9 cellular contexts compared by ENCODE assay signal in the genomic region with DNA sequence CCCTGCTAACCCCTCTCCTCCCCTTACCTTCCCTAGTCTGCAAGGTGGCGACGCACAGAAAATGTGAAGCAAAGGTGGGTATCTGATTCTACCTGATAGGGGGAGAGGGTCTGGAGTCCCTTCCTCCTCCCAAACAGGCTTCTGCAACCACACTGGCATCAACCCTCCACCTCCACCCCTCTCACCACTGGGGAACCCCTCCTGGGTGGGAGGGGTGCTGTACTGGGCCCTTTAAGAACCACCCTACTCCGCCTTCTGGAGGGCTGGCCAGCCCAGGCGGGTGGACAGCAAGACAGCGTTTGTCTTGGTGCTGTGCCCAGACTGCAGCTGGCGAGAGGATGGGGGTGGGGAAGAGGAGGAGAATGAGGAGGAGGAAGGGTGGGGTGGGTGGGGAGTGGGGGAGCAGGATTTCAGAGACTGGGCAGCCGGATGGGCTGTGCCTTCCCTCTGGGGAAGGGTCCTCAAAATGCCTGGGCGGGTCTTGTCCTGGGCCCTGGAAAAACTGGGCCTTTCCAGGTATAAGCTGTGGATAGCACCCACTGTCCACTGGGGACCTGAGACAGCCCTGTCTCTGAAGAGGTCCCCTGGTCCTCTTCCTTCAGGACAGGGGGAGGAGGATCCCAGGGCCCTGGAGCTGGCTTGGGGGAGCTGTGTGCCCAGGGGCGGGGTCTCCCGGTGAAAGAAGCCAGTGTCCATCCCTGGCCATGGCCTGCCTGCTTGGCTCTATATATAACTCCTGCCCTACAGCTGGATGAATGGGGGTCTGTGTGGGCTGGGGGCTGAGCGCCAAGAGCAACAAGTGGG. TPM values are rescaled to one million over a fixed set of nuclear protein-coding genes. Genes with fewer than 3 reads are reported as not detected.
DNase-seq lines count a peak whose midpoint lies in the region; ATAC-seq and TF ChIP-seq lines count a peak whose summit lies in the region.
"Had no signal": no experiment of that assay in that cellular context is flagged by ENCODE, and none has a peak within 500 bp of the region (broad histone marks: within the 10 kb centered on the region; RNA-seq: fewer than 3 reads in every experiment).

No MANE protein-coding gene starts in this region.

- no peak overlapping the region for H3K4me3 ChIP-seq in brain microvascular endothelial cell (ENCODE audit: low read depth, low read length)

- no peak overlapping the region for H3K27ac Mint-ChIP-seq in activated CD8-positive, alpha-beta T cell treated with anti-CD3 and anti-CD28 coated beads for 36 hours
- H3K27ac Mint-ChIP-seq in activated naive CD4-positive, alpha-beta T cell treated with anti-CD3 and anti-CD28 coated beads, Interleukin-2, amount 10 ng/mL, durations not matched to agents 7 days and 5 days: no peak overlapping the region

- ATAC-seq in activated CD8-positive, alpha-beta T cell treated with anti-CD3 and anti-CD28 coated beads for 36 hours: no peak

- H3K4me1 Mint-ChIP-seq in activated CD8-positive, alpha-beta T cell treated with anti-CD3 and anti-CD28 coated beads for 36 hours (ENCODE audit: low read depth): peaks cover 24% of the 10 kb centered on the region
- peaks cover 32% of the 10 kb centered on the region for H3K4me1 Mint-ChIP-seq in activated naive CD4-positive, alpha-beta T cell treated with anti-CD3 and anti-CD28 coated beads, Interleukin-2, amount 10 ng/mL, durations not matched to agents 7 days and 5 days

- intact Hi-C loops in activated CD8-positive, alpha-beta T cell treated with anti-CD3 and anti-CD28 coated beads for 36 hours (cut with micrococcal nuclease): no loop called here

- in situ Hi-C loops in brain microvascular endothelial cell (cut with HindIII; ENCODE audit: low pct_ligation_motif_present, low sequenced_read_pairs): no loop called here

- no peaks in the 10 kb centered on the region for H3K27me3 Mint-ChIP-seq in activated CD8-positive, alpha-beta T cell treated with anti-CD3 and anti-CD28 coated beads for 36 hours
- H3K27me3 Mint-ChIP-seq in activated naive CD4-positive, alpha-beta T cell treated with anti-CD3 and anti-CD28 coated beads, Interleukin-2, amount 10 ng/mL, durations not matched to agents 7 days and 5 days: peaks cover 47% of the 10 kb centered on the region

- H3K36me3 ChIP-seq in brain microvascular endothelial cell (replicated peaks): peaks cover 28% of the 10 kb centered on the region

- POLR2A ChIA-PET in activated CD8-positive, alpha-beta T cell treated with anti-CD3 and anti-CD28 coated beads for 36 hours (lab: Charles Lee): interaction anchor here (0.9 to 2.8 kb wide), 4 partner anchors 10 to 26 kb away, joined by 3 to 15 read pairs (median 3); partner anchors contain the start of gene SPRYD3

- H3K36me3 Mint-ChIP-seq in activated CD8-positive, alpha-beta T cell treated with anti-CD3 and anti-CD28 coated beads for 36 hours (ENCODE audit: low read depth): no peaks in the 10 kb centered on the region
- H3K36me3 Mint-ChIP-seq in activated naive CD4-positive, alpha-beta T cell treated with anti-CD3 and anti-CD28 coated beads, Interleukin-2, amount 10 ng/mL, durations not matched to agents 7 days and 5 days: no peaks in the 10 kb centered on the region

- DNase-seq in M059J (ENCODE audit: low read depth) (peak; percentile 60), brain microvascular endothelial cell (peak; percentile 67), superior temporal gyrus (ENCODE audit: extremely low spot score) (peak; percentile 88), HuH-7.5 (ENCODE audit: low spot score) (no peak), NCI-H187 treated with DMSO at 0.1 percent for 48 hours (lab: John Stamatoyannopoulos, UW) (no peak)
- no peak for DNase-seq in activated CD8-positive, alpha-beta T cell treated with anti-CD3 and anti-CD28 coated beads for 36 hours
- no peak for DNase-seq in activated naive CD4-positive, alpha-beta T cell treated with anti-CD3 and anti-CD28 coated beads, Interleukin-2, amount 10 ng/mL, durations not matched to agents 7 days and 5 days

- CTCF ChIA-PET in activated CD8-positive, alpha-beta T cell treated with anti-CD3 and anti-CD28 coated beads for 36 hours (lab: Charles Lee): interaction anchor here (0.8 to 7.5 kb wide), 8 partner anchors 9 to 133 kb away, joined by 3 to 93 read pairs (median 12); partner anchors contain the start of genes SOAT2 and SPRYD3
- CTCF ChIA-PET in activated naive CD4-positive, alpha-beta T cell treated with anti-CD3 and anti-CD28 coated beads, Interleukin-2, amount 10 ng/mL, durations not matched to agents 7 days and 5 days (lab: Charles Lee): interaction anchor here (0.8 to 6.2 kb wide), 7 partner anchors 7 to 87 kb away, joined by 3 to 33 read pairs (median 6); partner anchors contain the start of gene SPRYD3

- no peak overlapping the region for H3K4me3 Mint-ChIP-seq in activated CD8-positive, alpha-beta T cell treated with anti-CD3 and anti-CD28 coated beads for 36 hours
- H3K4me3 Mint-ChIP-seq in activated naive CD4-positive, alpha-beta T cell treated with anti-CD3 and anti-CD28 coated beads, Interleukin-2, amount 10 ng/mL, durations not matched to agents 7 days and 5 days: no peak overlapping the region

- no peaks in the 10 kb centered on the region for H3K9me3 Mint-ChIP-seq in activated CD8-positive, alpha-beta T cell treated with anti-CD3 and anti-CD28 coated beads for 36 hours
- H3K9me3 Mint-ChIP-seq in activated naive CD4-positive, alpha-beta T cell treated with anti-CD3 and anti-CD28 coated beads, Interleukin-2, amount 10 ng/mL, durations not matched to agents 7 days and 5 days: no peaks in the 10 kb centered on the region

- H3K27ac ChIP-seq in brain microvascular endothelial cell (no peak overlapping the region), layer of hippocampus (ENCODE audit: low read depth, low read length) (peak overlapping the region; percentile 98)

- no peaks in the 10 kb centered on the region for H3K27me3 ChIP-seq in brain microvascular endothelial cell (replicated peaks)
- H3K27me3 ChIP-seq in layer of hippocampus (ENCODE audit: control insufficient read depth, insufficient read depth, low read length): no peaks in the 10 kb centered on the region

- TF ChIP-seq CTCF in brain microvascular endothelial cell (IDR thresholded peaks at IDR 0.05; ENCODE audit: low read depth, low read length, missing control alignments): peak; percentile 6
- no peak for TF ChIP-seq CTCF in activated CD8-positive, alpha-beta T cell treated with anti-CD3 and anti-CD28 coated beads for 36 hours (IDR thresholded peaks at IDR 0.05)

RNA-seq across cellular contexts. Expression of gene TNS2, which starts 2.8 kb away (rescaled TPM):
- total RNA-seq in M059J (2014; rRNA removed; shearing (Covaris generic)): 31.1 and 39.9 TPM in 2 replicates
- total RNA-seq in activated CD8-positive, alpha-beta T cell treated with anti-CD3 and anti-CD28 coated beads for 36 hours: 1 to 10 TPM; 1.1 to 1.6 TPM

RNA-seq across cellular contexts. Expression of gene SPRYD3, which starts 26.6 kb away (rescaled TPM):
- total RNA-seq in M059J (2014; rRNA removed; shearing (Covaris generic)): 11.2 and 15.4 TPM in 2 replicates
- total RNA-seq in activated CD8-positive, alpha-beta T cell treated with anti-CD3 and anti-CD28 coated beads for 36 hours: 10 to 100 TPM; 24.8 to 25.0 TPM

RNA-seq across cellular contexts. Expression of gene IGFBP6, which starts 44.8 kb away (rescaled TPM):
- 318 and 394 TPM in 2 replicates for total RNA-seq in M059J (2014; rRNA removed; shearing (Covaris generic))
- total RNA-seq in activated CD8-positive, alpha-beta T cell treated with anti-CD3 and anti-CD28 coated beads for 36 hours: 1 to 10 TPM; 2.0 to 2.3 TPM

RNA-seq across cellular contexts. Expression of gene EIF4B, which starts 46.4 kb away (rescaled TPM):
- 248 and 279 TPM in 2 replicates for total RNA-seq in M059J (2014; rRNA removed; shearing (Covaris generic))
- 100 to 1,000 TPM; 789 to 814 TPM for total RNA-seq in activated CD8-positive, alpha-beta T cell treated with anti-CD3 and anti-CD28 coated beads for 36 hours

RNA-seq across cellular contexts. Expression of gene SOAT2, which starts 50.7 kb away (rescaled TPM):
- total RNA-seq in M059J (2014; rRNA removed; shearing (Covaris generic)): 0.22 TPM in 1 of 2 replicates, not detected in the other
- total RNA-seq in activated CD8-positive, alpha-beta T cell treated with anti-CD3 and anti-CD28 coated beads for 36 hours: 1 to 10 TPM; 5.3 to 6.7 TPM
- total RNA-seq: glomerular endothelial cell had no signal

Comparison
In these comparisons a context has a peak if more than half of its experiments do, and no peak if none do; other contexts are left out.
1. DNase-seq: peak in M059J (single experiment), brain microvascular endothelial cell (single experiment) and superior temporal gyrus (single experiment); none in HuH-7.5 (single experiment), activated CD8-positive, alpha-beta T cell treated with anti-CD3 and anti-CD28 coated beads for 36 hours (single experiment), activated naive CD4-positive, alpha-beta T cell treated with anti-CD3 and anti-CD28 coated beads, Interleukin-2, amount 10 ng/mL, durations not matched to agents 7 days and 5 days (single experiment) and NCI-H187 treated with DMSO at 0.1 percent for 48 hours (single experiment).
2. RNA of gene TNS2, which starts 2.8 kb away (total RNA-seq): 31.1 to 39.9 TPM in M059J; 1.1 to 1.6 TPM in activated CD8-positive, alpha-beta T cell treated with anti-CD3 and anti-CD28 coated beads for 36 hours; every median in the first group is over 10 times any median in the second.
3. RNA of gene IGFBP6, which starts 44.8 kb away (total RNA-seq): 318 to 394 TPM in M059J; 2.0 to 2.3 TPM in activated CD8-positive, alpha-beta T cell treated with anti-CD3 and anti-CD28 coated beads for 36 hours; every median in the first group is over 10 times any median in the second.